In the genomic region with DNA sequence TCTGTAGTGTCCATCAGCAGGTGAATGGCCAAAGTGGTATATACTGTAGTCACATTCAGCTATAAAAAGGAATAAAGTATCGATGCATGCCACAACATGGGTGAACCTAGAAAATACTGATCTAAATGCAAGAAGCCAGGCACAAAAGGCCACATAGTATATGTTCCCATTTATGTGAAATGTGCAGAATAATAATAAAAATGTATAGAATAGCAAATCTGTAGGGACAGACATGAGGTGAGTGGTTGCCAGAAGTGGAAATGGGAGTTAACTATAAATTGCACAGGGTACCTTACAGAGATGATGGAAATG, we compare ENCODE assay signal across 9 cellular contexts. TPM values are rescaled to one million over a fixed set of nuclear protein-coding genes. Genes with fewer than 3 reads are reported as not detected.
DNase-seq lines count a peak whose midpoint lies in the region; ATAC-seq and TF ChIP-seq lines count a peak whose summit lies in the region.
"Had no signal": no experiment of that assay in that cellular context is flagged by ENCODE, and none has a peak within 500 bp of the region (broad histone marks: within the 10 kb centered on the region; RNA-seq: fewer than 3 reads in every experiment).

No MANE protein-coding gene starts in this region.

- no peak overlapping the region for H3K4me3 ChIP-seq in GM23338
- no peak overlapping the region for H3K4me3 ChIP-seq in RWPE2 (ENCODE audit: severe bottlenecking)
- H3K4me3 ChIP-seq in endodermal cell (ENCODE audit: low read length): peak overlapping the region; percentile 48
- H3K4me3 ChIP-seq in sigmoid colon: no peak overlapping the region

- TF ChIP-seq CTCF in GM23338 (conservative IDR thresholded peaks at IDR 0.05; ENCODE audit: low read depth in 2 of 2): no peak
- no peak for TF ChIP-seq CTCF in RWPE2 (IDR thresholded peaks at IDR 0.05; ENCODE audit: poor library complexity, severe bottlenecking)
- no peak for TF ChIP-seq CTCF in endodermal cell (conservative IDR thresholded peaks at IDR 0.05)
- no peak for TF ChIP-seq CTCF in sigmoid colon (IDR thresholded peaks at IDR 0.05)

- H3K9me3 Mint-ChIP-seq in GM23338 (peaks cover 41% of the 10 kb centered on the region), endodermal cell (peaks cover 31% of the 10 kb centered on the region)

- H3K4me2 ChIP-seq in GM23338: no peak overlapping the region

- no peak for TF ChIP-seq POLR2A in sigmoid colon (IDR thresholded peaks at IDR 0.05)

- H3K79me2 ChIP-seq in GM23338 (replicated peaks; ENCODE audit: insufficient read depth): no peaks in the 10 kb centered on the region

- H3K4me3 Mint-ChIP-seq in GM23338 (peak overlapping the region; percentile 31), endodermal cell (no peak overlapping the region)

- H3K27ac ChIP-seq in GM23338 (ENCODE audit: low read depth): peak overlapping the region; percentile 99
- H3K27ac ChIP-seq in RWPE2 (ENCODE audit: poor library complexity, severe bottlenecking): peak overlapping the region; percentile 70
- H3K27ac ChIP-seq in endodermal cell (ENCODE audit: low read depth, low read length): peak overlapping the region; percentile 87
- peak overlapping the region; percentile 74 to 82 (median 82) for H3K27ac ChIP-seq in sigmoid colon

- H3K36me3 Mint-ChIP-seq in GM23338 (ENCODE audit: low read depth): peaks cover 75% of the 10 kb centered on the region
- H3K36me3 Mint-ChIP-seq in endodermal cell (ENCODE audit: low read depth): peaks cover 68% of the 10 kb centered on the region

- intact Hi-C loops in sigmoid colon (cut with DNase I): no loop called here

- H3K4me1 ChIP-seq in GM23338 (ENCODE audit: insufficient read depth): no peaks in the 10 kb centered on the region
- H3K4me1 ChIP-seq in RWPE2 (ENCODE audit: insufficient read depth, poor library complexity, severe bottlenecking): no peaks in the 10 kb centered on the region
- H3K4me1 ChIP-seq in endodermal cell (ENCODE audit: control insufficient read depth, insufficient read depth, low read length): no peaks in the 10 kb centered on the region
- peaks cover 0 to 6% (median 0%) of the 10 kb centered on the region in 4 donors for H3K4me1 ChIP-seq in sigmoid colon

- H2AFZ ChIP-seq in GM23338: no peak overlapping the region

- no peak for TF ChIP-seq EP300 in sigmoid colon (IDR thresholded peaks at IDR 0.05)

- WGBS in endodermal cell (ENCODE audit: insufficient coverage in 1 of 2, insufficient read length in 1 of 2), 2 experiments: 100% methylated on average over 1 of the region's 1 CpG
- 94 to 97% methylated on average over 1 of the region's 1 CpG for WGBS in sigmoid colon, 2 donors

- H4K20me1 ChIP-seq in GM23338 (replicated peaks; ENCODE audit: insufficient read depth): no peaks in the 10 kb centered on the region

- H3K9me3 ChIP-seq in RWPE2 (ENCODE audit: severe bottlenecking): peaks cover 3% of the 10 kb centered on the region
- H3K9me3 ChIP-seq in endodermal cell (ENCODE audit: control insufficient read depth, low read length): peaks cover 35% of the 10 kb centered on the region
- H3K9me3 ChIP-seq in sigmoid colon: no peaks in the 10 kb centered on the region

- peaks cover 17% of the 10 kb centered on the region for H3K36me3 ChIP-seq in GM23338 (ENCODE audit: insufficient read depth)
- peaks cover 34% of the 10 kb centered on the region for H3K36me3 ChIP-seq in RWPE2 (ENCODE audit: low read depth)
- H3K36me3 ChIP-seq in endodermal cell (ENCODE audit: control insufficient read depth, insufficient read depth, low read length): peaks cover 69% of the 10 kb centered on the region
- peaks cover 7 to 68% (median 14%) of the 10 kb centered on the region in 4 donors for H3K36me3 ChIP-seq in sigmoid colon

- peak overlapping the region; percentile 30 for H3K9ac ChIP-seq in endodermal cell (ENCODE audit: extremely low read depth, low read length, poor library complexity, severe bottlenecking)

- DNase-seq in GM23338 (ENCODE audit: low spot score) (no peak), RWPE2 (ENCODE audit: low spot score) (no peak), endodermal cell (no peak), sigmoid colon (no peak), ureter (ENCODE audit: low spot score) (no peak)
- DNase-seq: NCI-H1694 had no signal

- ATAC-seq in GM23338 (no peak), RWPE2 (ENCODE audit: low read depth) (no peak), GM21526 (IDR thresholded peaks at IDR 0.05; ENCODE audit: low FRiP score, unreplicated experiment) (no peak), HG02973 (IDR thresholded peaks at IDR 0.05; ENCODE audit: unreplicated experiment) (no peak)
- ATAC-seq: naive thymus-derived CD8-positive, alpha-beta T cell had no signal

- no peaks in the 10 kb centered on the region for H3K27me3 ChIP-seq in GM23338 (ENCODE audit: insufficient read depth)
- H3K27me3 ChIP-seq in RWPE2 (ENCODE audit: insufficient read depth, poor library complexity, severe bottlenecking): no peaks in the 10 kb centered on the region
- H3K27me3 ChIP-seq in endodermal cell (ENCODE audit: control insufficient read depth, insufficient read depth, low read length, poor library complexity, severe bottlenecking): no peaks in the 10 kb centered on the region
- no peaks in the 10 kb centered on the region for H3K27me3 ChIP-seq in sigmoid colon

- H3K9me2 ChIP-seq in GM23338 (ENCODE audit: insufficient read depth): peaks cover 9% of the 10 kb centered on the region

- no peaks in the 10 kb centered on the region for H3K4me1 Mint-ChIP-seq in GM23338
- H3K4me1 Mint-ChIP-seq in endodermal cell: no peaks in the 10 kb centered on the region

- H3K27ac Mint-ChIP-seq in GM23338 (peak overlapping the region; percentile 100), endodermal cell (peak overlapping the region; percentile 96)

- H3K27me3 Mint-ChIP-seq in GM23338 (ENCODE audit: insufficient read depth, low read depth, poor library complexity): peaks cover 61% of the 10 kb centered on the region
- no peaks in the 10 kb centered on the region for H3K27me3 Mint-ChIP-seq in endodermal cell (ENCODE audit: insufficient read depth)
- H3K27me3 Mint-ChIP-seq: naive thymus-derived CD8-positive, alpha-beta T cell had no signal

- H3F3A ChIP-seq in GM23338 (replicated peaks; ENCODE audit: low read depth): peaks cover 35% of the 10 kb centered on the region

TF ChIP-seq in GM23338, 12 proteins besides CTCF, POLR2A, EP300 and RAD21 (continues in another document):
- TF ChIP-seq POLR2AphosphoS5 (IDR thresholded peaks at IDR 0.05; ENCODE audit: low read depth) (no peak), CREB1 (CRISPR knock-in tag; IDR thresholded peaks at IDR 0.05; ENCODE audit: low read depth) (no peak), ZNF114 (CRISPR knock-in tag; IDR thresholded peaks at IDR 0.05) (no peak), NANOG (IDR thresholded peaks at IDR 0.05; ENCODE audit: borderline replicate concordance) (no peak), ZNF331 (CRISPR knock-in tag; IDR thresholded peaks at IDR 0.05; ENCODE audit: low read depth) (no peak), EZH2phosphoT487 (IDR thresholded peaks at IDR 0.05; ENCODE audit: unreplicated experiment) (no peak), STAT1 (IDR thresholded peaks at IDR 0.05; ENCODE audit: unreplicated experiment) (no peak), JUNB (IDR thresholded peaks at IDR 0.05; ENCODE audit: unreplicated experiment) (no peak)
- TF ChIP-seq, protein P1, sequence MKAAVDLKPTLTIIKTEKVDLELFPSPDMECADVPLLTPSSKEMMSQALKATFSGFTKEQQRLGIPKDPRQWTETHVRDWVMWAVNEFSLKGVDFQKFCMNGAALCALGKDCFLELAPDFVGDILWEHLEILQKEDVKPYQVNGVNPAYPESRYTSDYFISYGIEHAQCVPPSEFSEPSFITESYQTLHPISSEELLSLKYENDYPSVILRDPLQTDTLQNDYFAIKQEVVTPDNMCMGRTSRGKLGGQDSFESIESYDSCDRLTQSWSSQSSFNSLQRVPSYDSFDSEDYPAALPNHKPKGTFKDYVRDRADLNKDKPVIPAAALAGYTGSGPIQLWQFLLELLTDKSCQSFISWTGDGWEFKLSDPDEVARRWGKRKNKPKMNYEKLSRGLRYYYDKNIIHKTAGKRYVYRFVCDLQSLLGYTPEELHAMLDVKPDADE (IDR thresholded peaks at IDR 0.05): no peak

RNA-seq across cellular contexts. Expression of a gene that starts 23.1 kb away (rescaled TPM):
- total RNA-seq in GM23338 (2014; rRNA removed; shearing (Covaris generic)): 69.2 and 90.8 TPM in 2 replicates
- 62.5 and 63.3 TPM in 2 replicates for polyA plus RNA-seq in GM23338 (2016; fragmentation: Nextera tagmentation; extraction: Ambion mirVana)
- 10 to 100 TPM; 31.5 to 32.5 TPM for total RNA-seq in endodermal cell
- 29.9 TPM for polyA plus RNA-seq in endodermal cell (2013, experiment 1 of 2)
- polyA plus RNA-seq in endodermal cell (2013, experiment 2 of 2): 27.8 TPM
- 1 to 10 TPM in 3 of 4 donors, not detected in 1; 1.4 to 3.0 (median 2.0) TPM for total RNA-seq in sigmoid colon
- polyA plus RNA-seq in sigmoid colon: 1 to 10 TPM; 3.6 to 5.0 (median 3.9) TPM
- total RNA-seq in ureter: 3.0 TPM

RNA-seq across cellular contexts. Expression of a gene that starts 47.6 kb away (rescaled TPM):
- 83.5 and 89.9 TPM in 2 replicates for total RNA-seq in GM23338 (2014; rRNA removed; shearing (Covaris generic))
- polyA plus RNA-seq in GM23338 (2016; fragmentation: Nextera tagmentation; extraction: Ambion mirVana): 98.9 and 105 TPM in 2 replicates
- 10 to 100 TPM; 74.9 to 81.2 TPM for total RNA-seq in endodermal cell
- 53.8 TPM for polyA plus RNA-seq in endodermal cell (2013, experiment 1 of 2)
- 53.3 TPM for polyA plus RNA-seq in endodermal cell (2013, experiment 2 of 2)
- 100 to 1,000 TPM in 1 of 4 donors, 10 to 100 TPM in 3; 68.8 to 127 (median 86.6) TPM for total RNA-seq in sigmoid colon
- polyA plus RNA-seq in sigmoid colon: 10 to 100 TPM; 24.6 to 37.2 (median 30.5) TPM
- total RNA-seq in ureter: 45.9 TPM
